ENCODE assay signal across 12 cellular contexts in genomic region chr7:20316706-20317105, GRCh38.
"Had no signal": no experiment of that assay in that cellular context is flagged by ENCODE, and none has a peak within 500 bp of the region (broad histone marks: within the 10 kb centered on the region; RNA-seq: fewer than 3 reads in every experiment).

No MANE protein-coding gene starts in this region.

- ATAC-seq: activated CD8-positive, alpha-beta memory T cell treated with anti-CD3 and anti-CD28 coated beads, Interleukin-2, amount 10 ng/mL, durations not matched to agents 7 days and 5 days; effector memory CD8-positive, alpha-beta T cell; heart left ventricle; natural killer cell treated with Interleukin-12 subunit alpha and Interleukin-12 subunit beta and Interleukin-15 and Interleukin-18, amount 100 ng/mL, for 72 hours; stimulated activated naive B cell treated with anti-CD40 and anti-IgM and Interleukin-4, amounts not matched to agents 10 μg/mL and 1 μg/mL and 100 μg/mL, for 72 hours had no signal

- DNase-seq: activated CD4-positive, alpha-beta T cell treated with anti-CD3 and anti-CD28 coated beads, Interleukin-2, amount 50 U/mL, for 48 hours; activated CD8-positive, alpha-beta memory T cell treated with anti-CD3 and anti-CD28 coated beads, Interleukin-2, amount 10 ng/mL, durations not matched to agents 7 days and 5 days; activated naive CD4-positive, alpha-beta T cell treated with anti-CD3 and anti-CD28 coated beads, Interleukin-2, amount 10 ng/mL, durations not matched to agents 7 days and 5 days; activated T-cell treated with anti-CD3 and anti-CD28 coated beads, Interleukin-2, amount 50 U/mL, for 24 hours; dermis blood vessel endothelial cell; effector memory CD8-positive, alpha-beta T cell; heart left ventricle; immature natural killer cell; posterior cingulate gyrus; stimulated activated CD4-positive, alpha-beta T cell treated with anti-CD3 and anti-CD28 coated beads, Interleukin-2, amount 100 ng/mL, for 48 hours; stimulated activated naive B cell treated with anti-CD40 and anti-IgM and Interleukin-4, amounts not matched to agents 10 μg/mL and 1 μg/mL and 100 μg/mL, for 72 hours had no signal
